ENCODE assay signal across 8 cellular contexts in the genomic region with DNA sequence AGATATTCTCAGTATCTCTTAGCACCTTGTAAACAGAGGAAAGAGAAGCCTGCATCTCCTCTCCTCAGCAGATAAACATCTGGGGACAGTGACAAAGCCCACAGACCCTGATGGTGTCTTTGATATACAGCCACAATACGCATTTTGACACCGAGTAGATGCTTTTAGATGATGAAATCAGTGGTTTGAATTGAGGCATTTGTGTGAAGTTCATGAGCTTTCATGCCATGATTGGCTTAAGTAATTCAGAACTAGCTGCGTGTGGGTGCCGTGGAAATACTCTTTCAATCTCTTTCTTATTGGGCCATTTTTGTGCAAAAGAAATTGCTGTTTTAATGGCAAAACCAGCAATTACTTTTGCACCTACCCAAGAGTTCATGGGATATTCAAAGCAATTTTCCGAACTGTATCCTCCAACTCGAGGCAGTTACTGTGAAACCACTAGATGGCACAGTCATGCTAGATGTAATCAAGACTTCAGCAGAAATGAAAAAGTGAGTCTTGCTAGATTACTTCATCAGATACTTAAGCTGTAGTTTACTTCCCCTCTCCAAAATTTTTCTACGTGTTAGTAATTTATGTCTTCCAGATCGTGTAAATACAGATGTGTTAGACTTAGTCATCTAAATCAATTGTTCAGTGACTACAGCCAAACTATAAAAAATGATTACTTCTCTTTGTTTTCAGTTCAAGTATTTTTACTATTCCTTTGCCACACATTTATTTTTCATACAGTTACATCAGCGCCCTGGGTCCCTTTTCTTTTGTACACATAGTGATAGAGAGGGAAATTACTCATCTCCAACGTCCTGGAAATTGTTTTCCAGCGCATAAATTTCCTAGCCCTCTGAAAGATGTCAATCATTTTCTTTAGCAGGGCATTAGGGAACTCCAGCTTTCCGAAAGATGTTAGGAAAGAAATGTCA. TPM values are rescaled to one million over a fixed set of nuclear protein-coding genes. Genes with fewer than 3 reads are reported as not detected.
DNase-seq lines count a peak whose midpoint lies in the region; ATAC-seq, FAIRE-seq and TF ChIP-seq lines count a peak whose summit lies in the region.

No MANE protein-coding gene starts in this region.

- H3K27ac Mint-ChIP-seq in stimulated activated naive B cell treated with anti-CD40 and anti-IgM and Interleukin-4, amounts not matched to agents 10 μg/mL and 1 μg/mL and 100 μg/mL, for 72 hours = peak overlapping the region; percentile 96

- H3K36me3 ChIP-seq in bronchial epithelial cell (ENCODE audit: control insufficient read depth, insufficient read depth, low read length) = no peaks in the 10 kb centered on the region
- H3K36me3 ChIP-seq in kidney epithelial cell (ENCODE audit: control insufficient read depth, insufficient read depth, low read length) = no peaks in the 10 kb centered on the region

- peak; percentile 86 for TF ChIP-seq CTCF in RWPE1 (conservative IDR thresholded peaks at IDR 0.05; ENCODE audit: low read depth)
- TF ChIP-seq CTCF in bronchial epithelial cell (IDR thresholded peaks at IDR 0.05; ENCODE audit: insufficient read depth, low read length, severe bottlenecking) = peak; percentile 69
- TF ChIP-seq CTCF in kidney epithelial cell (IDR thresholded peaks at IDR 0.05; ENCODE audit: insufficient read depth, low read length, poor library complexity, severe bottlenecking) = peak; percentile 78

- DNase-seq in EL = peak; percentile 68
- peak; percentile 60 for DNase-seq in Jurkat, Clone E6-1 (ENCODE audit: low read depth, low spot score)
- DNase-seq in RWPE1 (ENCODE audit: low spot score) = peak; percentile 83
- DNase-seq in bronchial epithelial cell (ENCODE audit: low read depth) = peak; percentile 86
- peak; percentile 67 for DNase-seq in kidney epithelial cell (ENCODE audit: low read depth)
- DNase-seq in stimulated activated naive B cell treated with anti-CD40 and anti-IgM and Interleukin-4, amounts not matched to agents 10 μg/mL and 1 μg/mL and 100 μg/mL, for 72 hours = peak; percentile 38
- DNase-seq in ecto neural progenitor cell (ENCODE audit: low spot score) = no peak

- POLR2A ChIA-PET in RWPE1 (lab: Yijun Ruan, JAX; ENCODE audit: low non-redundant PET) = no interaction called here

- peaks cover 2 to 3% of the 10 kb centered on the region in 2 donors for H3K9me3 Mint-ChIP-seq in stimulated activated naive B cell treated with anti-CD40 and anti-IgM and Interleukin-4, amounts not matched to agents 10 μg/mL and 1 μg/mL and 100 μg/mL, for 72 hours

- peaks cover 2% of the 10 kb centered on the region for H3K27me3 ChIP-seq in bronchial epithelial cell (ENCODE audit: control insufficient read depth, insufficient read depth, low read length)
- no peaks in the 10 kb centered on the region for H3K27me3 ChIP-seq in kidney epithelial cell (ENCODE audit: control insufficient read depth, insufficient read depth, low read length)

- H3K4me1 Mint-ChIP-seq in stimulated activated naive B cell treated with anti-CD40 and anti-IgM and Interleukin-4, amounts not matched to agents 10 μg/mL and 1 μg/mL and 100 μg/mL, for 72 hours = peaks cover 8 to 10% of the 10 kb centered on the region in 2 donors

- H3K4me3 ChIP-seq in Jurkat, Clone E6-1 (ENCODE audit: low read length) = no peak overlapping the region
- H3K4me3 ChIP-seq in bronchial epithelial cell (ENCODE audit: low read depth, low read length) = peak overlapping the region; percentile 38
- H3K4me3 ChIP-seq in kidney epithelial cell (ENCODE audit: low read depth, low read length) = no peak overlapping the region

- CTCF ChIA-PET in RWPE1 (lab: Yijun Ruan, JAX) = interaction anchor here (0.5 to 2.6 kb wide), 29 partner anchors 8 to 1268 kb away, joined by 3 to 33 read pairs (median 3); no protein-coding TSS in a partner anchor

- H3K27ac ChIP-seq in RWPE1 = peak overlapping the region; percentile 72

- FAIRE-seq in bronchial epithelial cell (lab: Jason Lieb, UNC) = no peak

- H3K27me3 Mint-ChIP-seq in stimulated activated naive B cell treated with anti-CD40 and anti-IgM and Interleukin-4, amounts not matched to agents 10 μg/mL and 1 μg/mL and 100 μg/mL, for 72 hours = peaks cover 17 to 18% of the 10 kb centered on the region in 2 donors

- peak overlapping the region; percentile 81 to 91 for H3K4me3 Mint-ChIP-seq in stimulated activated naive B cell treated with anti-CD40 and anti-IgM and Interleukin-4, amounts not matched to agents 10 μg/mL and 1 μg/mL and 100 μg/mL, for 72 hours

- no peaks in the 10 kb centered on the region for H3K36me3 Mint-ChIP-seq in stimulated activated naive B cell treated with anti-CD40 and anti-IgM and Interleukin-4, amounts not matched to agents 10 μg/mL and 1 μg/mL and 100 μg/mL, for 72 hours

- ATAC-seq in GM21381 (IDR thresholded peaks at IDR 0.05; ENCODE audit: unreplicated experiment) = peak; percentile 78
- peak; percentile 88 to 90 for ATAC-seq in stimulated activated naive B cell treated with anti-CD40 and anti-IgM and Interleukin-4, amounts not matched to agents 10 μg/mL and 1 μg/mL and 100 μg/mL, for 72 hours (replicated peaks)

RNA-seq across cellular contexts. Expression of a gene that starts 49.4 kb away (rescaled TPM):
- polyA plus RNA-seq in Jurkat, Clone E6-1 (2012; ENCODE audit: insufficient read depth, insufficient read length) = not detected
- total RNA-seq in bronchial epithelial cell (not detected in 2 replicates), kidney epithelial cell (not detected in 2 replicates)
